In genomic region chr1:234780112-234780511, GRCh38 we compare ENCODE assay signal across 2 cellular contexts.
TF ChIP-seq lines count a peak whose summit lies in the region.

No MANE protein-coding gene starts in this region.

TF ChIP-seq in endothelial cell of umbilical vein, 7 proteins besides CTCF, POLR2A, EP300 and RAD21 (continued from another document):
- TF ChIP-seq GATA2 (IDR thresholded peaks at IDR 0.05; ENCODE audit: insufficient read depth, insufficient read length, low read depth, low read length) (no peak), JUN (IDR thresholded peaks at IDR 0.05; ENCODE audit: borderline replicate concordance, insufficient read depth, insufficient read length, low read depth) (no peak), EZH2 (IDR thresholded peaks at IDR 0.05; ENCODE audit: borderline replicate concordance, low read depth, low read length, severe bottlenecking) (no peak), FOS (IDR thresholded peaks at IDR 0.05; ENCODE audit: borderline replicate concordance, insufficient read depth, low read length) (no peak)

TF ChIP-seq in SK-N-SH, 30 proteins besides CTCF, POLR2A, EP300 and RAD21 (continued from another document):
- no peak for TF ChIP-seq GATA2 (CRISPR knock-in tag; IDR thresholded peaks at IDR 0.05)
- TF ChIP-seq TCF12 (IDR thresholded peaks at IDR 0.05) = no peak
- TF ChIP-seq POLR2AphosphoS5 (IDR thresholded peaks at IDR 0.05; ENCODE audit: low read depth, low read length) = no peak
- no peak for TF ChIP-seq REST (IDR thresholded peaks at IDR 0.05; ENCODE audit: low read depth, low read length)
- no peak for TF ChIP-seq TAF1 (IDR thresholded peaks at IDR 0.05; ENCODE audit: borderline replicate concordance, low read depth, low read length)
- no peak for TF ChIP-seq ZBTB33 (IDR thresholded peaks at IDR 0.05; ENCODE audit: borderline replicate concordance, low read depth)
- TF ChIP-seq CHD2 (IDR thresholded peaks at IDR 0.05; ENCODE audit: low read length, partially characterized antibody) = no peak
- TF ChIP-seq SMC3 (IDR thresholded peaks at IDR 0.05; ENCODE audit: low read depth, low read length) = no peak
- no peak for TF ChIP-seq MEF2A (IDR thresholded peaks at IDR 0.05; ENCODE audit: borderline replicate concordance, low read depth)
- TF ChIP-seq MXI1 (IDR thresholded peaks at IDR 0.05; ENCODE audit: low read depth, low read length) = no peak
